8 cellular contexts compared by ENCODE assay signal in the genomic region with DNA sequence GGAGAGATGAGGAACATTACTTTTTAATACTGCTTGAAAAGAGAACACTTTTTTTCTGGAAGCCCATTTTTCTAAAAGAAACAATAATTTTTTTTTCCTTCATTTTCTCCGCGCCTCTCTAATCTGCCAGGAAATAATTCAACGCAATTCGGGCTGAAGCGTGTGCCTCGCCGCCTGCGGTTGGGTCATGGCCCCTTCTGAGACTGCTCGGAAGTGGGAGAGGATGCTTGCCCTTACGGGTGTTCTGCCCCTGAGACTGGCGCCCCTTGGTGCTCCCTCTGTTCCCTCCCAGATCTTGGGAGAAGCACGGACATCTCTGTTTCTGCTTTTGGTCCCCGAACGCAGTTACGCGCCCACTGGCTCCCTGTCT. TPM values are rescaled to one million over a fixed set of nuclear protein-coding genes. Genes with fewer than 3 reads are reported as not detected.
A peak's percentile ranks its signal among the peaks of the same experiment; 100 is the strongest.
DNase-seq lines count a peak whose midpoint lies in the region; ATAC-seq, FAIRE-seq and TF ChIP-seq lines count a peak whose summit lies in the region.

No MANE protein-coding gene starts in this region.

- no peaks in the 10 kb centered on the region for H3K9me3 ChIP-seq in neural progenitor cell (ENCODE audit: low read depth)

- peak; percentile 27 for ATAC-seq in HG03439 (IDR thresholded peaks at IDR 0.05; ENCODE audit: unreplicated experiment)
- no peak for ATAC-seq in GM19397 (IDR thresholded peaks at IDR 0.05; ENCODE audit: unreplicated experiment)

- peak overlapping the region; percentile 75 for H3K4me3 ChIP-seq in GM06990 (replicated peaks; ENCODE audit: low read depth, low read length)
- peak overlapping the region; percentile 46 to 81 (median 68) for H3K4me3 ChIP-seq in dorsolateral prefrontal cortex
- H3K4me3 ChIP-seq in neural progenitor cell, result peak overlapping the region; percentile 52

- peak overlapping the region in 36 of 59 donors; percentile 30 to 86 (median 68) for H3K27ac ChIP-seq in dorsolateral prefrontal cortex
- H3K27ac ChIP-seq in neural progenitor cell, result no peak overlapping the region

- no peak for DNase-seq in GM06990 (ENCODE audit: extremely low read depth, insufficient read length)
- no peak for DNase-seq in dorsolateral prefrontal cortex
- no peak for DNase-seq in neural progenitor cell (ENCODE audit: low spot score)
- no peak for DNase-seq in SKM-1 (lab: John Stamatoyannopoulos, UW; ENCODE audit: unreplicated experiment)
- DNase-seq in RCC 7860 (ENCODE audit: low spot score), result no peak
- DNase-seq in stimulated activated CD4-positive, alpha-beta T cell treated with anti-CD3 and anti-CD28 coated beads, Interleukin-1b, Interleukin-23, amount 100 ng/mL, for 48 hours, result no peak

- H3K36me3 ChIP-seq in GM06990 (ENCODE audit: control insufficient read depth, insufficient read depth, low read length) (no peaks in the 10 kb centered on the region), neural progenitor cell (no peaks in the 10 kb centered on the region)

- H4K20me1 ChIP-seq in neural progenitor cell (ENCODE audit: low read depth), result peaks cover 43% of the 10 kb centered on the region

- peak overlapping the region; percentile 92 for H3K4me2 ChIP-seq in neural progenitor cell

- H3F3A ChIP-seq in neural progenitor cell (ENCODE audit: low read depth), result peaks cover 6% of the 10 kb centered on the region

- peaks cover 9% of the 10 kb centered on the region for H3K4me1 ChIP-seq in neural progenitor cell

- no peak overlapping the region for H3K27ac Mint-ChIP-seq in neural progenitor cell

- no peak for TF ChIP-seq CTCF in GM06990 (IDR thresholded peaks at IDR 0.05; ENCODE audit: insufficient read depth, low read length, poor library complexity, severe bottlenecking)
- no peak for TF ChIP-seq CTCF in dorsolateral prefrontal cortex (IDR thresholded peaks at IDR 0.05 in 54 of 56, conservative IDR thresholded peaks at IDR 0.05 in 2 of 56; ENCODE audit: low read depth in 1 of 56, partially characterized antibody in 56 of 56)
- no peak for TF ChIP-seq CTCF in neural progenitor cell (IDR thresholded peaks at IDR 0.05)

- H3K9ac ChIP-seq in neural progenitor cell, result no peak overlapping the region

- intact Hi-C loops in dorsolateral prefrontal cortex (cut with DNase I), result no loop called here

- H3K27me3 ChIP-seq in GM06990 (replicated peaks; ENCODE audit: control insufficient read depth, insufficient read depth, low read length) (no peaks in the 10 kb centered on the region), dorsolateral prefrontal cortex (peaks cover 0 to 47% (median 11%) of the 10 kb centered on the region in 45 donors), neural progenitor cell (peaks cover 77% of the 10 kb centered on the region)

- peaks cover 46% of the 10 kb centered on the region for H3K27me3 Mint-ChIP-seq in neural progenitor cell (ENCODE audit: insufficient read depth, low read depth)

- no peak for FAIRE-seq in RCC 7860 (lab: Jason Lieb, UNC)

- H3K9me3 Mint-ChIP-seq in neural progenitor cell, result peaks cover 5% of the 10 kb centered on the region

- H3K4me3 Mint-ChIP-seq in neural progenitor cell, result peak overlapping the region; percentile 83

- H3K79me2 ChIP-seq in neural progenitor cell (ENCODE audit: low read depth), result no peaks in the 10 kb centered on the region

- H3K4me1 Mint-ChIP-seq in neural progenitor cell, result peaks cover 16% of the 10 kb centered on the region

- H3K36me3 Mint-ChIP-seq in neural progenitor cell, result peaks cover 2% of the 10 kb centered on the region

- H2AFZ ChIP-seq in neural progenitor cell (replicated peaks), result no peak overlapping the region

RNA-seq across cellular contexts. Expression of a gene that starts 0.3 kb away (rescaled TPM):
- total RNA-seq in dorsolateral prefrontal cortex (10 to 100 TPM in 119 of 120 experiments, 1 to 10 TPM in 1; 7.2 to 44.2 (median 29.7) TPM), neural progenitor cell (ENCODE audit: low replicate concordance) (9.4 and 9.7 TPM in 2 replicates)
